Comparison of ENCODE assay signal across 8 cellular contexts in genomic region chr4:107989162-107989536, GRCh38. TPM values are rescaled to one million over a fixed set of nuclear protein-coding genes. Genes with fewer than 3 reads are reported as not detected.
A peak's percentile ranks its signal among the peaks of the same experiment; 100 is the strongest.
DNase-seq lines count a peak whose midpoint lies in the region; ATAC-seq and TF ChIP-seq lines count a peak whose summit lies in the region.

No MANE protein-coding gene starts in this region.

- H2AFZ ChIP-seq in PC-9: peak overlapping the region; percentile 96
- H2AFZ ChIP-seq in fibroblast of lung (ENCODE audit: low read length): peak overlapping the region; percentile 94

- peak; percentile 5 for DNase-seq in NCI-H2029 treated with DMSO at 0.1 percent for 48 hours (lab: John Stamatoyannopoulos, UW)
- DNase-seq in NCI-H2029 (lab: John Stamatoyannopoulos, UW): no peak
- no peak for DNase-seq in PC-9
- no peak for DNase-seq in fibroblast of lung (ENCODE audit: low read depth in 2 of 2)
- no peak for DNase-seq in prostate gland (ENCODE audit: low spot score)
- no peak for DNase-seq in NCI-H2081 (lab: John Stamatoyannopoulos, UW)
- no peak for DNase-seq in T1000 (lab: John Stamatoyannopoulos, UW)

- peaks cover 39% of the 10 kb centered on the region for H3K79me2 ChIP-seq in PC-9 (ENCODE audit: low read depth)
- H3K79me2 ChIP-seq in fibroblast of lung (ENCODE audit: control insufficient read depth, insufficient read depth, low read length): peaks cover 9% of the 10 kb centered on the region

- POLR2A ChIA-PET in PC-9 (lab: Charles Lee; ENCODE audit: unreplicated experiment): no interaction called here

- no peaks in the 10 kb centered on the region for H3K27me3 ChIP-seq in PC-9 (ENCODE audit: insufficient read depth, low read depth)
- H3K27me3 ChIP-seq in fibroblast of lung (ENCODE audit: control insufficient read depth, insufficient read depth, low read length): no peaks in the 10 kb centered on the region
- no peaks in the 10 kb centered on the region for H3K27me3 ChIP-seq in prostate gland (replicated peaks; ENCODE audit: insufficient read depth)

- no peak for ATAC-seq in HG03378 (IDR thresholded peaks at IDR 0.05; ENCODE audit: unreplicated experiment)

- H3K4me1 ChIP-seq in PC-9 (replicated peaks; ENCODE audit: insufficient read depth) (peaks cover 15% of the 10 kb centered on the region; the same call in 1 of the 2 replicates), fibroblast of lung (ENCODE audit: control insufficient read depth, extremely low read depth, insufficient read depth, low read length) (peaks cover 5% of the 10 kb centered on the region), prostate gland (replicated peaks) (no peaks in the 10 kb centered on the region)

- BruUV-seq in PC-9 (replicated peaks; lab: Mats Ljungman, UMichigan): TSS peak; percentile 95

- no peak for TF ChIP-seq POLR2A in prostate gland (IDR thresholded peaks at IDR 0.05)

- H3K4me2 ChIP-seq in PC-9 (peak overlapping the region; percentile 94), fibroblast of lung (ENCODE audit: extremely low read depth, insufficient read depth, low read length) (peak overlapping the region; percentile 98)

- intact Hi-C loops in PC-9 (cut with micrococcal nuclease; ENCODE audit: unreplicated experiment) (loop anchor here (2.0 kb wide), 1 partner anchor 164 kb away; the partner anchor contains the start of gene SGMS2), prostate gland (cut with DNase I) (loop anchor here (5.0 kb wide), 1 partner anchor 247 kb away; no protein-coding TSS in a partner anchor)

- H4K20me1 ChIP-seq in PC-9 (ENCODE audit: insufficient read depth) (no peaks in the 10 kb centered on the region; the same call in 1 of the 2 replicates), fibroblast of lung (ENCODE audit: control insufficient read depth, extremely low read depth, insufficient read depth, low read length) (no peaks in the 10 kb centered on the region)

- H3K27ac ChIP-seq in PC-9 (no peak overlapping the region), fibroblast of lung (ENCODE audit: insufficient read depth, low read length) (peak overlapping the region; percentile 79), prostate gland (peak overlapping the region; percentile 86 to 90)

- H3K9ac ChIP-seq in fibroblast of lung (ENCODE audit: insufficient read depth, low read length): peak overlapping the region; percentile 6

- TF ChIP-seq CTCF in PC-9 (conservative IDR thresholded peaks at IDR 0.05) (no peak), fibroblast of lung (conservative IDR thresholded peaks at IDR 0.05 in 1 of 2, IDR thresholded peaks at IDR 0.05 in 1 of 2; ENCODE audit: low read depth in 1 of 2, low read length in 2 of 2) (no peak), prostate gland (IDR thresholded peaks at IDR 0.05) (no peak)

- H3K9me3 ChIP-seq in PC-9 (ENCODE audit: insufficient read depth, low read depth): no peaks in the 10 kb centered on the region
- H3K9me3 ChIP-seq in fibroblast of lung (ENCODE audit: control insufficient read depth, insufficient read depth, low read depth, low read length): no peaks in the 10 kb centered on the region
- H3K9me3 ChIP-seq in prostate gland: no peaks in the 10 kb centered on the region

- H3F3A ChIP-seq in PC-9 (ENCODE audit: insufficient read depth, low read depth): no peaks in the 10 kb centered on the region

- CTCF ChIA-PET in PC-9 (lab: Charles Lee): no interaction called here

- H3K4me3 ChIP-seq in PC-9 (peak overlapping the region; percentile 82), fibroblast of lung (replicated peaks in 1 of 4; ENCODE audit: control extremely low read depth in 1 of 4, insufficient read depth in 1 of 4, low read depth in 3 of 4, low read length in 4 of 4) (peak overlapping the region; percentile 72 to 90 (median 74)), prostate gland (peak overlapping the region; percentile 73 to 89)

- H3K9me2 ChIP-seq in PC-9 (ENCODE audit: insufficient read depth): no peaks in the 10 kb centered on the region

- WGBS in prostate gland: 9% methylated on average over 8 of the region's 8 CpGs

- H3K36me3 ChIP-seq in PC-9 (ENCODE audit: low read depth) (no peaks in the 10 kb centered on the region), fibroblast of lung (ENCODE audit: control insufficient read depth, insufficient read depth, low read length) (no peaks in the 10 kb centered on the region), prostate gland (no peaks in the 10 kb centered on the region)

RNA-seq across cellular contexts. Expression of gene HADH, which starts 0.5 kb away (rescaled TPM):
- total RNA-seq in PC-9 (2021) (36.8 and 45.0 TPM in 2 replicates), fibroblast of lung (10.3 and 16.7 TPM in 2 replicates), prostate gland (10 to 100 TPM; 69.0 to 75.2 TPM)
- polyA plus RNA-seq in fibroblast of lung: 29.7 and 37.5 TPM in 2 replicates
- 22.9 and 36.2 TPM in 2 replicates for polyA plus RNA-seq in fibroblast of lung (2012)
- 8.3 and 14.3 TPM in 2 replicates for polyA minus RNA-seq in fibroblast of lung (ENCODE audit: low replicate concordance)

RNA-seq across cellular contexts. Expression of gene CYP2U1, which starts 57.8 kb away (rescaled TPM):
- 1.1 and 1.3 TPM in 2 replicates for total RNA-seq in PC-9 (2021)
- total RNA-seq in fibroblast of lung: 21.3 and 24.3 TPM in 2 replicates
- polyA plus RNA-seq in fibroblast of lung: 12.0 and 15.5 TPM in 2 replicates
- polyA plus RNA-seq in fibroblast of lung (2012): 8.6 and 10.4 TPM in 2 replicates
- 3.3 and 4.0 TPM in 2 replicates for polyA minus RNA-seq in fibroblast of lung (ENCODE audit: low replicate concordance)
- 10 to 100 TPM in 1 of 2 donors, 1 to 10 TPM in 1; 8.0 to 13.5 TPM for total RNA-seq in prostate gland
